13 cellular contexts compared by ENCODE assay signal in the genomic region with DNA sequence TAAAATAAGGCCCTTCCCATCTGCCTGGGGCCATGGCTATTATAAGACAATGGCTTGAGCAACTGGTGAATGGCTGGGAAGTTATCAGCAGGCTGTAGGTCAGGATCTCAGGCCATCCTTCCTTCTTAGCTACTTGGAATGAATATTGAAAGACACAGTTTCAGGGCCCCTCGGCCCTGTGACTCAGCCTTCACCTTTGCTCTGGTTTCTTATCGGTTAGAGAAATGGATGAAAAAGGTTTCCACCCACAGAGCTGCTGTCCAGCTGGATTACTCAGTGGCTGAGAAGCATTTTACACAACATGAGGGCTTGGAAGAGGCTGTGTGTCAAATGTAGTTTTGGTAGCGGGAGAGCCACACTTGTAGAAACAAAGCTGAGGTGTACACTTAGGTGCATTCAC. TPM values are rescaled to one million over a fixed set of nuclear protein-coding genes. Genes with fewer than 3 reads are reported as not detected.
DNase-seq lines count a peak whose midpoint lies in the region; ATAC-seq and TF ChIP-seq lines count a peak whose summit lies in the region.
"Had no signal": no experiment of that assay in that cellular context is flagged by ENCODE, and none has a peak within 500 bp of the region (broad histone marks: within the 10 kb centered on the region; RNA-seq: fewer than 3 reads in every experiment).

No MANE protein-coding gene starts in this region.

- no peaks in the 10 kb centered on the region for H3K27me3 ChIP-seq in ovary
- no peaks in the 10 kb centered on the region for H3K27me3 ChIP-seq in tibial nerve
- H3K27me3 ChIP-seq: spleen, upper lobe of left lung had no signal

- no peak for TF ChIP-seq POLR2A in ovary (IDR thresholded peaks at IDR 0.05)
- no peak for TF ChIP-seq POLR2A in tibial nerve (IDR thresholded peaks at IDR 0.05)

- no peak overlapping the region for H3K27ac ChIP-seq in ovary
- no peak overlapping the region for H3K27ac ChIP-seq in tibial nerve
- H3K27ac ChIP-seq: SJSA1, spleen had no signal

- H3K4me1 ChIP-seq in ovary (ENCODE audit: insufficient read depth) (peaks cover 3% of the 10 kb centered on the region), tibial nerve (no peaks in the 10 kb centered on the region)

- H3K9me3 ChIP-seq in ovary (no peaks in the 10 kb centered on the region), tibial nerve (no peaks in the 10 kb centered on the region)
- H3K9me3 ChIP-seq: SJSA1, spleen, upper lobe of left lung had no signal

- 14 to 19% (median 15%) methylated on average over 3 of the region's 3 CpGs for WGBS in ovary, 3 donors
- 31 to 43% methylated on average over 3 of the region's 3 CpGs for WGBS in tibial nerve, 2 donors

- DNase-seq in Daoy (ENCODE audit: low read depth), result peak; percentile 76
- peak; percentile 86 for DNase-seq in LoVo (ENCODE audit: low spot score)
- peak; percentile 23 for DNase-seq in epithelial cell of esophagus (ENCODE audit: low read depth)
- peak; percentile 32 to 62 (median 52) for DNase-seq in ovary
- DNase-seq in NCI-H2107 treated with DMSO at 0.1 percent for 48 hours (lab: John Stamatoyannopoulos, UW; ENCODE audit: unreplicated experiment), result no peak
- no peak for DNase-seq in NCI-H1694 (lab: John Stamatoyannopoulos, UW)
- no peak for DNase-seq in tibial nerve (ENCODE audit: low spot score in 2 of 2)
- DNase-seq: activated gamma-delta T cell, Kasumi-1, spleen had no signal

- H3K36me3 ChIP-seq in ovary (no peaks in the 10 kb centered on the region), tibial nerve (no peaks in the 10 kb centered on the region)
- H3K36me3 ChIP-seq: SJSA1 had no signal

- intact Hi-C loops in ovary (cut with DNase I), result no loop called here

- ATAC-seq in GM19467 (IDR thresholded peaks at IDR 0.05; ENCODE audit: unreplicated experiment), result no peak

- TF ChIP-seq EP300 in ovary (IDR thresholded peaks at IDR 0.05), result no peak
- no peak for TF ChIP-seq EP300 in tibial nerve (IDR thresholded peaks at IDR 0.05)

- TF ChIP-seq CTCF in epithelial cell of esophagus (IDR thresholded peaks at IDR 0.05; ENCODE audit: insufficient read depth, low read depth, low read length, missing control alignments), result no peak
- no peak for TF ChIP-seq CTCF in ovary (IDR thresholded peaks at IDR 0.05)
- TF ChIP-seq CTCF in tibial nerve (IDR thresholded peaks at IDR 0.05), result no peak

- H3K4me3 ChIP-seq in epithelial cell of esophagus (ENCODE audit: low read length), result no peak overlapping the region
- no peak overlapping the region for H3K4me3 ChIP-seq in ovary
- H3K4me3 ChIP-seq in tibial nerve, result no peak overlapping the region
- H3K4me3 ChIP-seq: SJSA1, spleen, upper lobe of left lung had no signal

RNA-seq across cellular contexts. Expression of gene ACSL5, which starts 9.4 kb away (rescaled TPM):
- total RNA-seq in Daoy (2014; rRNA removed; shearing (Covaris generic)), result 16.1 and 18.3 TPM in 2 replicates
- 10 to 100 TPM in 6 of 7 donors, 1 to 10 TPM in 1; 7.9 to 34.2 (median 20.6) TPM for total RNA-seq in ovary
- 10 to 100 TPM; 10.8 to 29.4 TPM for polyA plus RNA-seq in ovary
- total RNA-seq in tibial nerve, result 10 to 100 TPM; 12.2 to 22.7 (median 13.1) TPM

Comparison
In these comparisons a context has a peak if more than half of its experiments do, and no peak if none do; other contexts are left out.
1. DNase-seq: peak in Daoy (single experiment), LoVo (single experiment), epithelial cell of esophagus (single experiment) and ovary (5 of 5); none in NCI-H2107 treated with DMSO at 0.1 percent for 48 hours (single experiment), NCI-H1694 (single experiment) and tibial nerve (0 of 2).